ENCODE assay signal across 9 cellular contexts in genomic region chr5:179345429-179346321, GRCh38. TPM values are rescaled to one million over a fixed set of nuclear protein-coding genes. Genes with fewer than 3 reads are reported as not detected.
DNase-seq lines count a peak whose midpoint lies in the region; TF ChIP-seq lines count a peak whose summit lies in the region.
"Had no signal": no experiment of that assay in that cellular context is flagged by ENCODE, and none has a peak within 500 bp of the region (broad histone marks: within the 10 kb centered on the region; RNA-seq: fewer than 3 reads in every experiment).

Gene ADAMTS2 (minus strand): TSS chr5:179345461. CDS start chr5:179345328, 133 bp downstream.

- WGBS in adrenal gland, 4 donors = 8 to 51% (median 29%) methylated on average over 9 to 62 of the region's 67 CpGs

- H3K9me2 ChIP-seq in PC-9 (ENCODE audit: insufficient read depth) = no peaks in the 10 kb centered on the region

- BruUV-seq in PC-9 (replicated peaks; lab: Mats Ljungman, UMichigan) = no TSS peak

- H3K4me1 ChIP-seq in ACC112 (ENCODE audit: control insufficient read depth, insufficient read depth, low read length, unreplicated experiment) (peaks cover 9% of the 10 kb centered on the region), HEK293 (ENCODE audit: control insufficient read depth, insufficient read depth, low read length) (no peaks in the 10 kb centered on the region; the same call in 1 of the 2 replicates), adrenal gland (replicated peaks in 1 of 2) (peaks cover 0 to 6% of the 10 kb centered on the region in 2 donors), PC-9 (replicated peaks; ENCODE audit: insufficient read depth) (no peaks in the 10 kb centered on the region)

- H3K4me3 ChIP-seq in ACC112 (ENCODE audit: low read depth, low read length) = peak within 1 kb of the TSS; percentile 94
- H3K4me3 ChIP-seq in HEK293 (ENCODE audit: low read depth, low read length) = peak within 1 kb of the TSS; percentile 41
- peak within 1 kb of the TSS in 3 of 4 donors; percentile 30 to 64 (median 34) for H3K4me3 ChIP-seq in adrenal gland
- peak within 1 kb of the TSS; percentile 51 for H3K4me3 ChIP-seq in retinal pigment epithelial cell (ENCODE audit: low read length)
- no peak within 1 kb of the TSS for H3K4me3 ChIP-seq in PC-9

- peak within 1 kb of the TSS; percentile 21; the same call in 1 of the 2 replicates for H3K27ac ChIP-seq in ACC112 (ENCODE audit: low read depth, low read length)
- peak within 1 kb of the TSS; percentile 37; the same call in 1 of the 2 replicates for H3K27ac ChIP-seq in HEK293 (ENCODE audit: extremely low read depth, low read depth, low read length)
- peak within 1 kb of the TSS in 4 of 5 donors; percentile 15 to 86 (median 56) for H3K27ac ChIP-seq in adrenal gland
- H3K27ac ChIP-seq in PC-9 = no peak within 1 kb of the TSS

- TF ChIP-seq CTCF in HEK293 (tag by site-specific recombination; IDR thresholded peaks at IDR 0.05) (no peak), adrenal gland (IDR thresholded peaks at IDR 0.05) (no peak), retinal pigment epithelial cell (conservative IDR thresholded peaks at IDR 0.05; ENCODE audit: low read depth, low read length) (no peak), PC-9 (conservative IDR thresholded peaks at IDR 0.05) (no peak)

- intact Hi-C loops in adrenal gland (cut with DNase I) (loop anchor here in 1 of 2 donors (10.0 kb wide), 1 partner anchor 149 kb away; no protein-coding TSS in a partner anchor), PC-9 (cut with micrococcal nuclease; ENCODE audit: unreplicated experiment) (no loop called here)

- no peaks in the 10 kb centered on the region for H3F3A ChIP-seq in PC-9 (ENCODE audit: insufficient read depth, low read depth)

- H3K9me3 ChIP-seq in HEK293 (ENCODE audit: control insufficient read depth, insufficient read depth, low read depth, low read length) = no peaks in the 10 kb centered on the region
- no peaks in the 10 kb centered on the region for H3K9me3 ChIP-seq in adrenal gland (replicated peaks in 1 of 3)
- H3K9me3 ChIP-seq in PC-9 (ENCODE audit: insufficient read depth, low read depth) = no peaks in the 10 kb centered on the region

- no peak for TF ChIP-seq POLR2A in adrenal gland (IDR thresholded peaks at IDR 0.05)

- H3K36me3 ChIP-seq in ACC112 (ENCODE audit: insufficient read depth, low read length) = no peaks in the 10 kb centered on the region
- H3K36me3 ChIP-seq in HEK293 (ENCODE audit: control insufficient read depth in 2 of 2, insufficient read depth in 1 of 2, low read length in 2 of 2) = no peaks in the 10 kb centered on the region
- H3K36me3 ChIP-seq in adrenal gland (replicated peaks in 1 of 2) = no peaks in the 10 kb centered on the region
- no peaks in the 10 kb centered on the region for H3K36me3 ChIP-seq in PC-9 (ENCODE audit: low read depth)

- CTCF ChIA-PET in HEK293 (lab: Yijun Ruan, JAX) = no interaction called here
- CTCF ChIA-PET in PC-9 (lab: Charles Lee) = no interaction called here

- H3K4me2 ChIP-seq in PC-9 = no peak within 1 kb of the TSS

- H3K27me3 ChIP-seq in ACC112 (ENCODE audit: insufficient read depth, low read length) (no peaks in the 10 kb centered on the region), adrenal gland (peaks cover 10% of the 10 kb centered on the region), PC-9 (ENCODE audit: insufficient read depth, low read depth) (peaks cover 73% of the 10 kb centered on the region)

- H3K79me2 ChIP-seq in ACC112 (ENCODE audit: control insufficient read depth, insufficient read depth, low read length, unreplicated experiment) = peaks cover 35% of the 10 kb centered on the region
- H3K79me2 ChIP-seq in PC-9 (ENCODE audit: low read depth) = no peaks in the 10 kb centered on the region

- peak within 1 kb of the TSS; percentile 51 for H2AFZ ChIP-seq in ACC112 (ENCODE audit: low read length, unreplicated experiment)
- H2AFZ ChIP-seq in PC-9 = no peak within 1 kb of the TSS

- DNase-seq in adrenal gland (peak; percentile 35 to 60 (median 50)), hypothalamus (lab: John Stamatoyannopoulos, UW) (peak in 26 of 51 donors; percentile 5 to 69 (median 33)), retinal pigment epithelial cell (ENCODE audit: low read depth) (no peak), PC-9 (no peak), DMS79 (lab: John Stamatoyannopoulos, UW) (no peak), NCI-H187 (lab: John Stamatoyannopoulos, UW) (no peak)

- POLR2A ChIA-PET in HEK293 (lab: Yijun Ruan, JAX) (no interaction called here), PC-9 (lab: Charles Lee; ENCODE audit: unreplicated experiment) (no interaction called here)

- no peaks in the 10 kb centered on the region for H4K20me1 ChIP-seq in PC-9 (ENCODE audit: insufficient read depth)

TF ChIP-seq in HEK293, 187 proteins besides CTCF, POLR2A, EP300 and RAD21:
- TF ChIP-seq ZBTB8A (tag by site-specific recombination; IDR thresholded peaks at IDR 0.05) (0 out of 2 replicates have a peak, but pooled peaks have one; percentile 17), ZNF704 (tag by site-specific recombination; IDR thresholded peaks at IDR 0.05) (no peak), ZBTB17 (tag by site-specific recombination; IDR thresholded peaks at IDR 0.05) (peak; percentile 34; the same call in 1 of the 2 replicates), ZNF114 (tag by site-specific recombination; IDR thresholded peaks at IDR 0.05) (no peak), ZBTB48 (tag by site-specific recombination; IDR thresholded peaks at IDR 0.05) (peak; percentile 52; the same call in 1 of the 2 replicates), ZBTB20 (tag by site-specific recombination; IDR thresholded peaks at IDR 0.05) (peak; percentile 34; the same call in 1 of the 2 replicates), GLIS2 (tag by site-specific recombination; IDR thresholded peaks at IDR 0.05) (0 out of 2 replicates have a peak, but pooled peaks have one; percentile 17), ZBTB21 (tag by site-specific recombination; IDR thresholded peaks at IDR 0.05) (no peak), ZNF843 (tag by site-specific recombination; IDR thresholded peaks at IDR 0.05) (no peak)
- TF ChIP-seq, protein P1, sequence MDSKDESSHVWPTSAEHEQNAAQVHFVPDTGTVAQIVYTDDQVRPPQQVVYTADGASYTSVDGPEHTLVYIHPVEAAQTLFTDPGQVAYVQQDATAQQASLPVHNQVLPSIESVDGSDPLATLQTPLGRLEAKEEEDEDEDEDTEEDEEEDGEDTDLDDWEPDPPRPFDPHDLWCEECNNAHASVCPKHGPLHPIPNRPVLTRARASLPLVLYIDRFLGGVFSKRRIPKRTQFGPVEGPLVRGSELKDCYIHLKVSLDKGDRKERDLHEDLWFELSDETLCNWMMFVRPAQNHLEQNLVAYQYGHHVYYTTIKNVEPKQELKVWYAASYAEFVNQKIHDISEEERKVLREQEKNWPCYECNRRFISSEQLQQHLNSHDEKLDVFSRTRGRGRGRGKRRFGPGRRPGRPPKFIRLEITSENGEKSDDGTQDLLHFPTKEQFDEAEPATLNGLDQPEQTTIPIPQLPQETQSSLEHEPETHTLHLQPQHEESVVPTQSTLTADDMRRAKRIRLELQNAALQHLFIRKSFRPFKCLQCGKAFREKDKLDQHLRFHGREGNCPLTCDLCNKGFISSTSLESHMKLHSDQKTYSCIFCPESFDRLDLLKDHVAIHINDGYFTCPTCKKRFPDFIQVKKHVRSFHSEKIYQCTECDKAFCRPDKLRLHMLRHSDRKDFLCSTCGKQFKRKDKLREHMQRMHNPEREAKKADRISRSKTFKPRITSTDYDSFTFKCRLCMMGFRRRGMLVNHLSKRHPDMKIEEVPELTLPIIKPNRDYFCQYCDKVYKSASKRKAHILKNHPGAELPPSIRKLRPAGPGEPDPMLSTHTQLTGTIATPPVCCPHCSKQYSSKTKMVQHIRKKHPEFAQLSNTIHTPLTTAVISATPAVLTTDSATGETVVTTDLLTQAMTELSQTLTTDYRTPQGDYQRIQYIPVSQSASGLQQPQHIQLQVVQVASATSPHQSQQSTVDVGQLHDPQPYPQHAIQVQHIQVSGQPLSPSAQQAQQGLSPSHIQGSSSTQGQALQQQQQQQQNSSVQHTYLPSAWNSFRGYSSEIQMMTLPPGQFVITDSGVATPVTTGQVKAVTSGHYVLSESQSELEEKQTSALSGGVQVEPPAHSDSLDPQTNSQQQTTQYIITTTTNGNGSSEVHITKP (tag by site-specific recombination; IDR thresholded peaks at IDR 0.05) = 0 out of 2 replicates have a peak, but pooled peaks have one; percentile 32

RNA-seq across cellular contexts. Expression of gene ADAMTS2, which starts in this region (rescaled TPM):
- total RNA-seq in adrenal gland (10 to 100 TPM; 19.2 to 70.3 (median 30.4) TPM), PC-9 (2021) (not detected in 2 replicates)
- polyA plus RNA-seq in adrenal gland = 10 to 100 TPM in 2 of 3 donors, 1 to 10 TPM in 1; 5.2 to 17.9 (median 10.2) TPM
- total RNA-seq: activated naive CD4-positive, alpha-beta T cell treated with anti-CD3 and anti-CD28 coated beads, Interleukin-2, amount 50 U/mL, for 72 hours had no signal

Comparison
In these comparisons a context has a peak if more than half of its experiments do, and no peak if none do; other contexts are left out.
1. RNA of gene ADAMTS2 (total RNA-seq): 19.2 to 70.3 TPM in adrenal gland; not detected in PC-9; every median in the first group is over 10 times any median in the second.
2. DNase-seq: peak in adrenal gland (7 of 7) and hypothalamus (26 of 51); none in retinal pigment epithelial cell (single experiment), PC-9 (0 of 2), DMS79 (single experiment) and NCI-H187 (0 of 2).